In genomic region chr4:170138580-170139194, GRCh38 we compare ENCODE assay signal across 8 cellular contexts. TPM values are rescaled to one million over a fixed set of nuclear protein-coding genes. Genes with fewer than 3 reads are reported as not detected.
DNase-seq lines count a peak whose midpoint lies in the region; ATAC-seq and TF ChIP-seq lines count a peak whose summit lies in the region.

No MANE protein-coding gene starts in this region.

- H3K4me3 Mint-ChIP-seq in naive thymus-derived CD8-positive, alpha-beta T cell, result no peak overlapping the region
- H3K4me3 Mint-ChIP-seq in stimulated activated effector memory CD8-positive, alpha-beta T cell treated with anti-CD3 and anti-CD28 coated beads, Interleukin-12 subunit alpha, Interleukin-12 subunit beta, amount 100 ng/mL, for 72 hours, result no peak overlapping the region

- H3K9me3 Mint-ChIP-seq in naive thymus-derived CD8-positive, alpha-beta T cell, result peaks cover 0 to 7% (median 1%) of the 10 kb centered on the region in 9 donors
- H3K9me3 Mint-ChIP-seq in stimulated activated effector memory CD8-positive, alpha-beta T cell treated with anti-CD3 and anti-CD28 coated beads, Interleukin-12 subunit alpha, Interleukin-12 subunit beta, amount 100 ng/mL, for 72 hours, result no peaks in the 10 kb centered on the region

- no peak overlapping the region for H3K9ac ChIP-seq in OCI-LY1 (ENCODE audit: low read length)

- POLR2A ChIA-PET in naive thymus-derived CD8-positive, alpha-beta T cell (lab: Charles Lee), result no interaction called here

- H3K27ac Mint-ChIP-seq in naive thymus-derived CD8-positive, alpha-beta T cell, result no peak overlapping the region
- H3K27ac Mint-ChIP-seq in stimulated activated effector memory CD8-positive, alpha-beta T cell treated with anti-CD3 and anti-CD28 coated beads, Interleukin-12 subunit alpha, Interleukin-12 subunit beta, amount 100 ng/mL, for 72 hours, result no peak overlapping the region

- no peak overlapping the region for H2AFZ ChIP-seq in OCI-LY1 (ENCODE audit: low read length)

- peaks cover 0 to 9% (median 4%) of the 10 kb centered on the region in 5 donors for H3K27me3 Mint-ChIP-seq in naive thymus-derived CD8-positive, alpha-beta T cell

- no peak overlapping the region for H3K27ac ChIP-seq in OCI-LY1 (ENCODE audit: low read depth, low read length, poor library complexity, severe bottlenecking)
- H3K27ac ChIP-seq in epithelial cell of prostate, result no peak overlapping the region

- H3F3A ChIP-seq in OCI-LY1 (ENCODE audit: insufficient read depth, low read length), result no peaks in the 10 kb centered on the region

- peaks cover 0 to 8% (median 3%) of the 10 kb centered on the region in 4 donors for H3K4me1 Mint-ChIP-seq in naive thymus-derived CD8-positive, alpha-beta T cell
- H3K4me1 Mint-ChIP-seq in stimulated activated effector memory CD8-positive, alpha-beta T cell treated with anti-CD3 and anti-CD28 coated beads, Interleukin-12 subunit alpha, Interleukin-12 subunit beta, amount 100 ng/mL, for 72 hours, result peaks cover 7% of the 10 kb centered on the region

- no peaks in the 10 kb centered on the region for H3K36me3 Mint-ChIP-seq in naive thymus-derived CD8-positive, alpha-beta T cell
- no peaks in the 10 kb centered on the region for H3K36me3 Mint-ChIP-seq in stimulated activated effector memory CD8-positive, alpha-beta T cell treated with anti-CD3 and anti-CD28 coated beads, Interleukin-12 subunit alpha, Interleukin-12 subunit beta, amount 100 ng/mL, for 72 hours

- no peaks in the 10 kb centered on the region for H3K9me2 ChIP-seq in OCI-LY1 (ENCODE audit: low read depth, low read length)

- H3K4me2 ChIP-seq in OCI-LY1 (ENCODE audit: low read length), result no peak overlapping the region

- no peaks in the 10 kb centered on the region for H3K9me3 ChIP-seq in OCI-LY1 (ENCODE audit: low read length)

- H3K27me3 ChIP-seq in OCI-LY1 (ENCODE audit: insufficient read depth, low read length), result 0 out of 2 replicates have a peak, but pooled peaks cover 3% of the 10 kb centered on the region

- DNase-seq in DMS114 treated with DMSO at 0.1 percent for 48 hours (lab: John Stamatoyannopoulos, UW; ENCODE audit: unreplicated experiment) (peak; percentile 66), HT1080 (ENCODE audit: low read depth) (peak; percentile 79), epithelial cell of prostate (ENCODE audit: low read depth, low spot score) (peak; percentile 12)
- DNase-seq in activated CD8-positive, alpha-beta memory T cell treated with anti-CD3 and anti-CD28 coated beads, Interleukin-2, amount 50 U/mL, for 4 hours, result peak; percentile 61
- peak; percentile 29 to 75 (median 54) for DNase-seq in naive thymus-derived CD8-positive, alpha-beta T cell
- peak; percentile 48 to 80 for DNase-seq in stimulated activated effector memory CD8-positive, alpha-beta T cell treated with anti-CD3 and anti-CD28 coated beads, Interleukin-12 subunit alpha, Interleukin-12 subunit beta, amount 100 ng/mL, for 72 hours (ENCODE audit: low spot score in 2 of 2)

- H3K4me3 ChIP-seq in OCI-LY1 (ENCODE audit: low read depth, low read length, poor library complexity, severe bottlenecking), result no peak overlapping the region

- H3K36me3 ChIP-seq in OCI-LY1 (ENCODE audit: insufficient read depth, low read length), result no peaks in the 10 kb centered on the region

- H3K4me1 ChIP-seq in OCI-LY1 (ENCODE audit: insufficient read depth, low read length, severe bottlenecking), result no peaks in the 10 kb centered on the region

- H4K20me1 ChIP-seq in OCI-LY1 (ENCODE audit: insufficient read depth, low read length), result no peaks in the 10 kb centered on the region

- no peaks in the 10 kb centered on the region for H3K79me2 ChIP-seq in OCI-LY1 (ENCODE audit: insufficient read depth, low read length)

- TF ChIP-seq CTCF in OCI-LY1 (IDR thresholded peaks at IDR 0.05; ENCODE audit: low read length), result peak; percentile 73

- ATAC-seq in GM21447 (IDR thresholded peaks at IDR 0.05; ENCODE audit: unreplicated experiment), result peak; percentile 92
- peak; percentile 52 to 71 for ATAC-seq in naive thymus-derived CD8-positive, alpha-beta T cell
- peak; percentile 47 for ATAC-seq in stimulated activated effector memory CD8-positive, alpha-beta T cell treated with anti-CD3 and anti-CD28 coated beads, Interleukin-12 subunit alpha, Interleukin-12 subunit beta, amount 100 ng/mL, for 72 hours

RNA-seq across cellular contexts. Expression of gene AADAT, which starts 48.9 kb away (rescaled TPM):
- 8.9 and 9.6 TPM in 2 replicates for total RNA-seq in HT1080 (2014; rRNA removed; shearing (Covaris generic))
- 9.6 and 10.6 TPM in 2 replicates for polyA plus RNA-seq in HT1080 (2015; cell fraction: cytosol; rRNA removed)
- 20.4 and 23.8 TPM in 2 replicates for polyA plus RNA-seq in HT1080 (2015; cell fraction: nucleus; rRNA removed)
- total RNA-seq in naive thymus-derived CD8-positive, alpha-beta T cell, result not detected
- not detected for polyA plus RNA-seq in naive thymus-derived CD8-positive, alpha-beta T cell

Comparison
In these comparisons a context has a peak if more than half of its experiments do, and no peak if none do; other contexts are left out.
1. DNase-seq: peak in every context shown above with its lines; median percentile 79 in HT1080; 66 in DMS114 treated with DMSO at 0.1 percent for 48 hours; 64 in stimulated activated effector memory CD8-positive, alpha-beta T cell treated with anti-CD3 and anti-CD28 coated beads, Interleukin-12 subunit alpha, Interleukin-12 subunit beta, amount 100 ng/mL, for 72 hours; 61 in activated CD8-positive, alpha-beta memory T cell treated with anti-CD3 and anti-CD28 coated beads, Interleukin-2, amount 50 U/mL, for 4 hours; 54 in naive thymus-derived CD8-positive, alpha-beta T cell; 12 in epithelial cell of prostate.